27 cellular contexts compared by ENCODE assay signal in genomic region chr9:79432485-79432884, GRCh38.
DNase-seq lines count a peak whose midpoint lies in the region; ATAC-seq, FAIRE-seq and TF ChIP-seq lines count a peak whose summit lies in the region.
"Had no signal": no experiment of that assay in that cellular context is flagged by ENCODE, and none has a peak within 500 bp of the region (broad histone marks: within the 10 kb centered on the region; RNA-seq: fewer than 3 reads in every experiment).

No MANE protein-coding gene starts in this region.

- no peak overlapping the region for H2BK20ac ChIP-seq in H1 (ENCODE audit: low read length)

- no peaks in the 10 kb centered on the region for H3K9me2 ChIP-seq in SK-N-SH

- TF ChIP-seq POLR2A in H1 (IDR thresholded peaks at IDR 0.05; ENCODE audit: control extremely low read depth in 1 of 2, low read depth in 2 of 2, low read length in 2 of 2) = no peak

- no peak overlapping the region for H2AFZ ChIP-seq in SK-N-SH (ENCODE audit: low read depth)
- H2AFZ ChIP-seq in H1 (ENCODE audit: low read length) = no peak overlapping the region

- no peak overlapping the region for H3K4me3 Mint-ChIP-seq in stimulated activated memory B cell treated with anti-CD40 and anti-IgM and Interleukin-4, amounts not matched to agents 10 μg/mL and 1 μg/mL and 100 μg/mL, for 72 hours
- H3K4me3 Mint-ChIP-seq: CD4-positive, CD25-positive, alpha-beta regulatory T cell had no signal

- no peaks in the 10 kb centered on the region for H3K79me1 ChIP-seq in H1 (ENCODE audit: low read depth, low read length)

- H3K56ac ChIP-seq in H1 (replicated peaks; ENCODE audit: insufficient read length, low read depth, low read length) = no peak overlapping the region

- no peak overlapping the region for H2BK12ac ChIP-seq in H1 (ENCODE audit: low read depth, low read length)

- no peak overlapping the region for H4K91ac ChIP-seq in H1 (replicated peaks; ENCODE audit: insufficient read length, low read length)

- H3K23me2 ChIP-seq in H1 (ENCODE audit: low read depth, low read length) = no peaks in the 10 kb centered on the region

- FAIRE-seq in H1 (lab: Jason Lieb, UNC) (no peak), RCC 7860 (lab: Jason Lieb, UNC) (no peak)
- FAIRE-seq: HepG2 had no signal

- no peak for TF ChIP-seq RAD21 in SK-N-SH (IDR thresholded peaks at IDR 0.05; ENCODE audit: low read length)
- TF ChIP-seq RAD21 in H1 (IDR thresholded peaks at IDR 0.05 in 1 of 2, conservative IDR thresholded peaks at IDR 0.05 in 1 of 2; ENCODE audit: low read depth in 2 of 2, low read length in 2 of 2) = peak; percentile 9 to 10; a peak in 1 of 4 replicates

- no peaks in the 10 kb centered on the region for H3K36me3 ChIP-seq in SK-N-SH (replicated peaks in 1 of 2; ENCODE audit: control insufficient read depth in 1 of 2, insufficient read depth in 2 of 2, low read length in 1 of 2)
- no peaks in the 10 kb centered on the region for H3K36me3 ChIP-seq in H1 (ENCODE audit: control insufficient read depth in 2 of 4, insufficient read depth in 4 of 4, low read length in 3 of 4)
- H3K36me3 ChIP-seq: esophagus muscularis mucosa, gastroesophageal sphincter, stomach had no signal

- H3K4me1 ChIP-seq in SK-N-SH (ENCODE audit: control insufficient read depth in 1 of 2, insufficient read depth in 2 of 2, low read depth in 1 of 2, low read length in 1 of 2) (no peaks in the 10 kb centered on the region), H1 (replicated peaks in 1 of 4; ENCODE audit: control insufficient read depth in 3 of 4, insufficient read depth in 4 of 4, low read length in 3 of 4) (no peaks in the 10 kb centered on the region)
- H3K4me1 ChIP-seq: esophagus muscularis mucosa, gastroesophageal sphincter had no signal

- no peaks in the 10 kb centered on the region for H3K79me2 ChIP-seq in SK-N-SH (ENCODE audit: insufficient read depth)
- no peaks in the 10 kb centered on the region for H3K79me2 ChIP-seq in H1 (ENCODE audit: control insufficient read depth in 1 of 2, insufficient read depth in 2 of 2, low read length in 2 of 2)

- TF ChIP-seq CTCF in SK-N-SH (IDR thresholded peaks at IDR 0.05) (peak; percentile 8; the same call in 1 of the 2 replicates), LNCaP clone FGC (IDR thresholded peaks at IDR 0.05; ENCODE audit: control insufficient read depth, extremely low read depth, insufficient read depth) (peak; percentile 21; the same call in 1 of the 2 replicates), H1 (IDR thresholded peaks at IDR 0.05; ENCODE audit: control extremely low read depth in 1 of 3, insufficient read depth in 1 of 3, low read depth in 1 of 3, low read length in 3 of 3) (peak in 1 of 3 experiments; percentile 35; a peak in 1 of 4 replicates)

- no peak overlapping the region for H3K4ac ChIP-seq in H1 (replicated peaks; ENCODE audit: insufficient read length, low read depth, low read length)

- ATAC-seq in SK-N-SH treated with all-trans-retinoic acid at 6 μM for 48 hours = no peak
- ATAC-seq in stimulated activated memory B cell treated with anti-CD40 and anti-IgM and Interleukin-4, amounts not matched to agents 10 μg/mL and 1 μg/mL and 100 μg/mL, for 72 hours = no peak
- ATAC-seq: gastroesophageal sphincter, HepG2, left lobe of liver had no signal

- no peak overlapping the region for H3K27ac ChIP-seq in SK-N-SH (ENCODE audit: low read depth in 2 of 2, low read length in 1 of 2)
- no peak overlapping the region for H3K27ac ChIP-seq in H1 (ENCODE audit: low read depth, low read length)
- H3K27ac ChIP-seq: esophagus muscularis mucosa, gastroesophageal sphincter, skin epidermis, stomach had no signal

- H4K20me1 ChIP-seq in SK-N-SH (ENCODE audit: insufficient read depth) (no peaks in the 10 kb centered on the region), H1 (replicated peaks in 1 of 2; ENCODE audit: control insufficient read depth in 1 of 2, insufficient read depth in 2 of 2, low read length in 2 of 2) (no peaks in the 10 kb centered on the region)

- H3K36me3 Mint-ChIP-seq in stimulated activated memory B cell treated with anti-CD40 and anti-IgM and Interleukin-4, amounts not matched to agents 10 μg/mL and 1 μg/mL and 100 μg/mL, for 72 hours = no peaks in the 10 kb centered on the region
- H3K36me3 Mint-ChIP-seq: CD4-positive, CD25-positive, alpha-beta regulatory T cell had no signal

- DNase-seq in SK-N-SH (no peak), LNCaP clone FGC (ENCODE audit: low read depth) (no peak), H1 (ENCODE audit: low read depth in 1 of 2, low spot score in 2 of 2) (no peak), RCC 7860 (ENCODE audit: low spot score) (no peak), NCI-H2107 (lab: John Stamatoyannopoulos, UW) (no peak)
- DNase-seq in activated T-cell treated with anti-CD3 and anti-CD28 coated beads, Interleukin-2, amount 50 U/mL, for 48 hours = no peak
- DNase-seq: activated CD4-positive, alpha-beta T cell treated with anti-CD3 and anti-CD28 coated beads, Interleukin-2, amount 50 U/mL, for 4 hours; activated naive CD4-positive, alpha-beta T cell; amniotic stem cell; central memory CD4-positive, alpha-beta T cell; DMS79; GOT3; MM.1S; NCI-H226; RPMI8226; stimulated activated CD4-positive, alpha-beta T cell treated with anti-CD3 and anti-CD28 coated beads, Interleukin-2, amount 100 ng/mL, for 48 hours; stomach; SW 1271 had no signal

- no peak overlapping the region for H2BK120ac ChIP-seq in H1 (replicated peaks; ENCODE audit: low read depth, low read length)

- H3K27me3 ChIP-seq in SK-N-SH (ENCODE audit: insufficient read depth) = no peaks in the 10 kb centered on the region
- no peaks in the 10 kb centered on the region for H3K27me3 ChIP-seq in H1 (replicated peaks in 1 of 4; ENCODE audit: control insufficient read depth in 3 of 4, extremely low read depth in 1 of 4, insufficient read depth in 3 of 4, low read length in 3 of 4)

- CTCF ChIA-PET in SK-N-SH (lab: Yijun Ruan, JAX) = interaction anchor here (1.4 kb wide), 1 partner anchor 30 kb away, joined by 3 read pairs; no protein-coding TSS in a partner anchor
- CTCF ChIA-PET in H1 (lab: Charles Lee; ENCODE audit: partially characterized antibody) = interaction anchor here (0.5 to 3.8 kb wide), 24 partner anchors 9 to 877 kb away, joined by 3 to 17 read pairs (median 3); partner anchors contain the start of gene TLE4

- H3K27ac Mint-ChIP-seq in stimulated activated memory B cell treated with anti-CD40 and anti-IgM and Interleukin-4, amounts not matched to agents 10 μg/mL and 1 μg/mL and 100 μg/mL, for 72 hours = no peak overlapping the region
- H3K27ac Mint-ChIP-seq: CD4-positive, CD25-positive, alpha-beta regulatory T cell; progenitor cell of endocrine pancreas had no signal

- H3K18ac ChIP-seq in H1 (ENCODE audit: extremely low read depth, low read length) = no peak overlapping the region

- H3K27me3 Mint-ChIP-seq in stimulated activated memory B cell treated with anti-CD40 and anti-IgM and Interleukin-4, amounts not matched to agents 10 μg/mL and 1 μg/mL and 100 μg/mL, for 72 hours = peaks cover 26% of the 10 kb centered on the region

- WGBS in SK-N-SH (ENCODE audit: low lambda C conversion rate) = 82% methylated on average over 1 of the region's 1 CpG
- 88% methylated on average over 1 of the region's 1 CpG; no CpG with 5 or more reads in 1 of the 2 experiments for WGBS in H1 (ENCODE audit: extremely low coverage in 1 of 2, insufficient coverage in 1 of 2, insufficient read length in 1 of 2, insufficient replicate concordance in 2 of 2, low coverage in 1 of 2, low lambda C conversion rate in 2 of 2, missing lambda C conversion rate in 1 of 2), 2 experiments

- POLR2A ChIA-PET in SK-N-SH (lab: Yijun Ruan, JAX) = no interaction called here
- POLR2A ChIA-PET in H1 (lab: Charles Lee; ENCODE audit: partially characterized antibody) = no interaction called here

- no peak overlapping the region for H3K14ac ChIP-seq in H1 (ENCODE audit: insufficient read length)

- H3K9me3 ChIP-seq in SK-N-SH (no peaks in the 10 kb centered on the region), H1 (ENCODE audit: insufficient read depth in 2 of 2, low read depth in 1 of 2, low read length in 1 of 2) (no peaks in the 10 kb centered on the region)
- H3K9me3 ChIP-seq: esophagus muscularis mucosa, gastroesophageal sphincter, stomach had no signal

- no peak overlapping the region for H2BK15ac ChIP-seq in H1 (ENCODE audit: low read length)

- H3K23ac ChIP-seq in H1 (ENCODE audit: insufficient read length) = no peak overlapping the region

- H3K4me1 Mint-ChIP-seq in stimulated activated memory B cell treated with anti-CD40 and anti-IgM and Interleukin-4, amounts not matched to agents 10 μg/mL and 1 μg/mL and 100 μg/mL, for 72 hours = no peaks in the 10 kb centered on the region

- H3K9ac ChIP-seq in SK-N-SH = no peak overlapping the region
- no peak overlapping the region for H3K9ac ChIP-seq in H1 (replicated peaks in 1 of 4; ENCODE audit: extremely low read depth in 1 of 4, low read depth in 3 of 4, low read length in 3 of 4)

- H3K9me3 Mint-ChIP-seq in stimulated activated memory B cell treated with anti-CD40 and anti-IgM and Interleukin-4, amounts not matched to agents 10 μg/mL and 1 μg/mL and 100 μg/mL, for 72 hours = no peaks in the 10 kb centered on the region

- H3F3A ChIP-seq in SK-N-SH (replicated peaks; ENCODE audit: insufficient read depth) = no peaks in the 10 kb centered on the region

- H2BK5ac ChIP-seq in H1 (ENCODE audit: low read depth, low read length) = no peak overlapping the region

- no peak overlapping the region for H2AK5ac ChIP-seq in H1 (ENCODE audit: low read depth, low read length)

- no peak overlapping the region for H3K4me3 ChIP-seq in SK-N-SH (ENCODE audit: low read depth in 2 of 2, low read length in 1 of 2)
- no peak overlapping the region for H3K4me3 ChIP-seq in LNCaP clone FGC (ENCODE audit: low read depth, low read length)
- no peak overlapping the region for H3K4me3 ChIP-seq in H1 (ENCODE audit: extremely low read depth in 1 of 4, insufficient read depth in 2 of 4, low read depth in 3 of 4, low read length in 4 of 4)
- H3K4me3 ChIP-seq: esophagus muscularis mucosa, gastroesophageal sphincter, skin epidermis, stomach had no signal

- TF ChIP-seq EP300 in SK-N-SH (IDR thresholded peaks at IDR 0.05; ENCODE audit: borderline replicate concordance in 1 of 2, low read depth in 1 of 2, low read length in 1 of 2) (no peak), H1 (IDR thresholded peaks at IDR 0.05; ENCODE audit: borderline replicate concordance in 1 of 2, low read depth in 2 of 2, low read length in 2 of 2) (no peak)

- H4K8ac ChIP-seq in H1 (ENCODE audit: extremely low read depth, insufficient read depth, low read length) = no peak overlapping the region

- H3K4me2 ChIP-seq in SK-N-SH (no peak overlapping the region), H1 (ENCODE audit: insufficient read depth in 1 of 2, low read depth in 2 of 2, low read length in 2 of 2) (no peak overlapping the region)

- H4K5ac ChIP-seq in H1 (ENCODE audit: insufficient read length, low read depth, low read length) = no peak overlapping the region

TF ChIP-seq in SK-N-SH treated with all-trans-retinoic acid at 6 μM for 48 hours, 23 proteins besides CTCF, POLR2A, EP300 and RAD21 (continues in another document):
- TF ChIP-seq OSR1 (CRISPR knock-in tag; IDR thresholded peaks at IDR 0.05) (no peak), TCF4 (CRISPR knock-in tag; IDR thresholded peaks at IDR 0.05; ENCODE audit: borderline replicate concordance) (no peak)

TF ChIP-seq in H1, 55 proteins besides CTCF, POLR2A, EP300 and RAD21 (continues in another document):
- TF ChIP-seq TAF7 (optimal IDR thresholded peaks at IDR 0.05; ENCODE audit: borderline replicate concordance, low read depth, low read length) (no peak), GABPA (IDR thresholded peaks at IDR 0.05; ENCODE audit: borderline replicate concordance, insufficient read depth, low read length) (no peak)

Comparison
In these comparisons a context has a peak if more than half of its experiments do, and no peak if none do; other contexts are left out.
1. Of the 17 proteins assayed by ChIP-seq in both H1 and SK-N-SH: peak only in H1: RAD21; only in SK-N-SH: none; in both: none; in neither: 15; mixed calls (peak in some experiments, not most) for 1.